In genomic region chr20:35077341-35077740, GRCh38 we compare ENCODE assay signal across 26 cellular contexts. TPM values are rescaled to one million over a fixed set of nuclear protein-coding genes. Genes with fewer than 3 reads are reported as not detected.
DNase-seq lines count a peak whose midpoint lies in the region; FAIRE-seq and TF ChIP-seq lines count a peak whose summit lies in the region.
"Had no signal": no experiment of that assay in that cellular context is flagged by ENCODE, and none has a peak within 500 bp of the region (broad histone marks: within the 10 kb centered on the region; RNA-seq: fewer than 3 reads in every experiment).

No MANE protein-coding gene starts in this region.

- no peak overlapping the region for H2AFZ ChIP-seq in osteoblast (ENCODE audit: low read length)

- H3K79me2 ChIP-seq in osteoblast (ENCODE audit: insufficient read depth, low read length): peaks cover 67% of the 10 kb centered on the region

- H3K27ac Mint-ChIP-seq in MCF 10A (ENCODE audit: low read depth, unreplicated experiment): peak overlapping the region; percentile 87
- H3K27ac Mint-ChIP-seq: HFFc6 had no signal

- WGBS in esophagus squamous epithelium, 2 donors: 44 to 67% methylated on average over 4 to 5 of the region's 5 CpGs

- H3K36me3 ChIP-seq in breast epithelium (peaks cover 5% of the 10 kb centered on the region), bronchial epithelial cell (ENCODE audit: control insufficient read depth, insufficient read depth, low read length) (peaks cover 1% of the 10 kb centered on the region), esophagus squamous epithelium (peaks cover 7 to 41% (median 8%) of the 10 kb centered on the region in 3 donors), osteoblast (ENCODE audit: insufficient read depth, low read length) (peaks cover 17% of the 10 kb centered on the region)

- H3K4me3 ChIP-seq in breast epithelium: no peak overlapping the region
- no peak overlapping the region for H3K4me3 ChIP-seq in bronchial epithelial cell (ENCODE audit: low read depth, low read length)
- H3K4me3 ChIP-seq in esophagus squamous epithelium: no peak overlapping the region
- no peak overlapping the region for H3K4me3 ChIP-seq in osteoblast (ENCODE audit: insufficient read depth, low read length)
- H3K4me3 ChIP-seq: A549; BLaER1 treated with 17β-estradiol and CSF1 and Interleukin-3, amounts not matched to agents 10 nM and 100 nM; HAP-1; K562; SJSA1 had no signal

- H3K36me3 Mint-ChIP-seq in MCF 10A (ENCODE audit: insufficient read depth, unreplicated experiment): peaks cover 34% of the 10 kb centered on the region

- POLR2A ChIA-PET in MCF 10A (lab: Yijun Ruan, JAX): interaction anchor here (1.1 to 1.4 kb wide), 2 partner anchors 12 to 13 kb away, joined by 3 read pairs; no protein-coding TSS in a partner anchor

- H3K4me1 ChIP-seq in breast epithelium (no peaks in the 10 kb centered on the region), esophagus squamous epithelium (peaks cover 0 to 46% (median 4%) of the 10 kb centered on the region in 3 donors), osteoblast (ENCODE audit: insufficient read depth, low read length) (peaks cover 7% of the 10 kb centered on the region)
- H3K4me1 ChIP-seq: A549, HAP-1, SJSA1 had no signal

- no peaks in the 10 kb centered on the region for H3K27me3 Mint-ChIP-seq in MCF 10A (ENCODE audit: insufficient read depth, unreplicated experiment)
- H3K27me3 Mint-ChIP-seq: CD4-positive, alpha-beta T cell had no signal

- H3K27ac ChIP-seq in breast epithelium (no peak overlapping the region), esophagus squamous epithelium (peak overlapping the region; percentile 10 to 65 (median 24)), osteoblast (ENCODE audit: low read depth, low read length) (no peak overlapping the region)
- H3K27ac ChIP-seq: A549; BLaER1 treated with 17β-estradiol and CSF1 and Interleukin-3, amounts not matched to agents 10 nM and 100 nM; SJSA1 had no signal

- H4K20me1 ChIP-seq in osteoblast (ENCODE audit: insufficient read depth, low read length): peaks cover 38% of the 10 kb centered on the region

- no peak for TF ChIP-seq POLR2A in breast epithelium (IDR thresholded peaks at IDR 0.05)
- no peak for TF ChIP-seq POLR2A in esophagus squamous epithelium (IDR thresholded peaks at IDR 0.05)
- TF ChIP-seq POLR2A in erythroblast (IDR thresholded peaks at IDR 0.05; ENCODE audit: low read length): no peak

- H3K9me3 ChIP-seq in breast epithelium (no peaks in the 10 kb centered on the region), esophagus squamous epithelium (no peaks in the 10 kb centered on the region), osteoblast (ENCODE audit: low read depth, low read length) (no peaks in the 10 kb centered on the region)
- H3K9me3 ChIP-seq: HAP-1, SJSA1 had no signal

- no peaks in the 10 kb centered on the region for H3K27me3 ChIP-seq in breast epithelium
- no peaks in the 10 kb centered on the region for H3K27me3 ChIP-seq in bronchial epithelial cell (ENCODE audit: control insufficient read depth, insufficient read depth, low read length)
- H3K27me3 ChIP-seq in esophagus squamous epithelium: no peaks in the 10 kb centered on the region
- no peaks in the 10 kb centered on the region for H3K27me3 ChIP-seq in osteoblast (ENCODE audit: insufficient read depth, low read length)
- H3K27me3 ChIP-seq: BLaER1 treated with 17β-estradiol and CSF1 and Interleukin-3, amounts not matched to agents 10 nM and 100 nM; SJSA1 had no signal

- no peak overlapping the region for H3K4me2 ChIP-seq in osteoblast (ENCODE audit: insufficient read depth, low read length)
- H3K4me2 ChIP-seq: A549; BLaER1 treated with 17β-estradiol and CSF1 and Interleukin-3, amounts not matched to agents 10 nM and 100 nM had no signal

- no peak for FAIRE-seq in bronchial epithelial cell (lab: Jason Lieb, UNC)
- FAIRE-seq: A549, D721Med, HTR-8/SVneo, K562, RCC 7860 had no signal

- intact Hi-C loops in MCF 10A (cut with micrococcal nuclease): no loop called here
- intact Hi-C loops in breast epithelium (cut with DNase I; ENCODE audit: low total_unique reads): no loop called here
- intact Hi-C loops in esophagus squamous epithelium (cut with DNase I): no loop called here

- TF ChIP-seq CTCF in MCF 10A (IDR thresholded peaks at IDR 0.05; ENCODE audit: unreplicated experiment) (no peak), breast epithelium (IDR thresholded peaks at IDR 0.05) (no peak), bronchial epithelial cell (IDR thresholded peaks at IDR 0.05; ENCODE audit: insufficient read depth, low read length, severe bottlenecking) (no peak), esophagus squamous epithelium (IDR thresholded peaks at IDR 0.05) (no peak), osteoblast (IDR thresholded peaks at IDR 0.05; ENCODE audit: extremely low read depth, low read depth, low read length) (no peak)

- H3K9me3 Mint-ChIP-seq in MCF 10A (ENCODE audit: unreplicated experiment): peaks cover 8% of the 10 kb centered on the region
- H3K9me3 Mint-ChIP-seq: CD4-positive, alpha-beta T cell had no signal

- CTCF ChIA-PET in MCF 10A (lab: Yijun Ruan, JAX): interaction anchor here (0.8 to 1.1 kb wide), 2 partner anchors 15 to 18 kb away, joined by 3 to 4 read pairs; no protein-coding TSS in a partner anchor

- DNase-seq in MCF 10A (ENCODE audit: unreplicated experiment): no peak
- DNase-seq in breast epithelium (ENCODE audit: low spot score in 2 of 2): no peak
- peak; percentile 86 for DNase-seq in bronchial epithelial cell (ENCODE audit: low read depth)
- no peak for DNase-seq in esophagus squamous epithelium (lab: John Stamatoyannopoulos, UW)
- DNase-seq in osteoblast (ENCODE audit: insufficient read length, low spot score, missing footprints): peak; percentile 30
- DNase-seq in GOT3 (lab: John Stamatoyannopoulos, UW): no peak
- no peak for DNase-seq in erythroblast (lab: John Stamatoyannopoulos, UW)
- no peak for DNase-seq in NAMALWA (ENCODE audit: low spot score)
- DNase-seq: AML-193; CD4-positive, alpha-beta T cell; DMS53; HFFc6; Kasumi-1; MV-4-11; NCI-H2029; NCI-H446; NCI-H524 treated with DMSO at 0.1 percent for 48 hours; NCI-H774 had no signal

- H3K4me3 Mint-ChIP-seq in MCF 10A (ENCODE audit: unreplicated experiment): no peak overlapping the region
- H3K4me3 Mint-ChIP-seq: CD4-positive, alpha-beta T cell; HFFc6 had no signal

- peaks cover 11% of the 10 kb centered on the region for H3K4me1 Mint-ChIP-seq in MCF 10A (ENCODE audit: insufficient read depth, unreplicated experiment)

- BruUV-seq in MCF 10A (replicated peaks; lab: Mats Ljungman, UMichigan): TSS peak; percentile 5

RNA-seq across cellular contexts. Expression of gene TRPC4AP, which starts 15.3 kb away (rescaled TPM):
- total RNA-seq in MCF 10A (2022): 51.8 and 56.3 TPM in 2 replicates
- 10 to 100 TPM; 62.6 to 71.7 (median 69.5) TPM for total RNA-seq in breast epithelium
- total RNA-seq in bronchial epithelial cell: 30.3 and 33.5 TPM in 2 replicates
- total RNA-seq in esophagus squamous epithelium: 10 to 100 TPM; 35.2 to 50.4 (median 47.2) TPM
- 98.7 and 98.8 TPM in 2 replicates for total RNA-seq in osteoblast

Comparison
In these comparisons a context has a peak if more than half of its experiments do, and no peak if none do; other contexts are left out.
1. DNase-seq: peak in bronchial epithelial cell (single experiment) and osteoblast (single experiment); none in MCF 10A (single experiment), breast epithelium (0 of 2), esophagus squamous epithelium (single experiment), GOT3 (single experiment), erythroblast (0 of 2) and NAMALWA (single experiment).
2. H3K27ac ChIP-seq: peak in esophagus squamous epithelium (4 of 4); none in breast epithelium (0 of 2) and osteoblast (single experiment).